ENCODE assay signal across 12 cellular contexts in genomic region chr12:131091976-131092691, GRCh38.
DNase-seq lines count a peak whose midpoint lies in the region; ATAC-seq lines count a peak whose summit lies in the region.
"Had no signal": no experiment of that assay in that cellular context is flagged by ENCODE, and none has a peak within 500 bp of the region (broad histone marks: within the 10 kb centered on the region; RNA-seq: fewer than 3 reads in every experiment).

No MANE protein-coding gene starts in this region.

- peak; percentile 8 for DNase-seq in activated CD4-positive, alpha-beta memory T cell treated with anti-CD3 and anti-CD28 coated beads for 36 hours
- no peak for DNase-seq in activated CD4-positive, alpha-beta memory T cell treated with anti-CD3 and anti-CD28 coated beads, Interleukin-2, amount 10 ng/mL, durations not matched to agents 7 days and 5 days
- peak; percentile 30 for DNase-seq in left ventricle myocardium superior
- DNase-seq in middle frontal gyrus (ENCODE audit: extremely low spot score, low spot score): no peak
- DNase-seq: activated CD4-positive, CD25-positive, alpha-beta regulatory T cell; gastrocnemius medialis; NCI-H1092 treated with DMSO at 0.1 percent for 48 hours; NCI-H226 had no signal

- ATAC-seq in HG02885 (IDR thresholded peaks at IDR 0.05; ENCODE audit: poor library complexity, unreplicated experiment): peak; percentile 16
- no peak for ATAC-seq in left ventricle myocardium superior
- no peak for ATAC-seq in stimulated activated memory B cell treated with anti-CD40 and anti-IgM and Interleukin-4, amounts not matched to agents 10 μg/mL and 1 μg/mL and 100 μg/mL, for 72 hours
- no peak for ATAC-seq in HG03108 (IDR thresholded peaks at IDR 0.05; ENCODE audit: unreplicated experiment)
- no peak for ATAC-seq in HG02852 (IDR thresholded peaks at IDR 0.05; ENCODE audit: unreplicated experiment)
- ATAC-seq: gastrocnemius medialis had no signal

- peaks cover 18% of the 10 kb centered on the region for H3K4me1 Mint-ChIP-seq in activated CD4-positive, alpha-beta memory T cell treated with anti-CD3 and anti-CD28 coated beads for 36 hours (ENCODE audit: low read depth)
- peaks cover 12% of the 10 kb centered on the region for H3K4me1 Mint-ChIP-seq in activated CD4-positive, alpha-beta memory T cell treated with anti-CD3 and anti-CD28 coated beads, Interleukin-2, amount 10 ng/mL, durations not matched to agents 7 days and 5 days
- peaks cover 26% of the 10 kb centered on the region for H3K4me1 Mint-ChIP-seq in stimulated activated memory B cell treated with anti-CD40 and anti-IgM and Interleukin-4, amounts not matched to agents 10 μg/mL and 1 μg/mL and 100 μg/mL, for 72 hours

- POLR2A ChIA-PET in activated CD4-positive, alpha-beta memory T cell treated with anti-CD3 and anti-CD28 coated beads for 36 hours (lab: Charles Lee): no interaction called here
- POLR2A ChIA-PET in activated CD4-positive, alpha-beta memory T cell treated with anti-CD3 and anti-CD28 coated beads, Interleukin-2, amount 10 ng/mL, durations not matched to agents 7 days and 5 days (lab: Charles Lee): no interaction called here

- H3K9me3 Mint-ChIP-seq in activated CD4-positive, alpha-beta memory T cell treated with anti-CD3 and anti-CD28 coated beads for 36 hours: no peaks in the 10 kb centered on the region
- H3K9me3 Mint-ChIP-seq in activated CD4-positive, alpha-beta memory T cell treated with anti-CD3 and anti-CD28 coated beads, Interleukin-2, amount 10 ng/mL, durations not matched to agents 7 days and 5 days: no peaks in the 10 kb centered on the region
- no peaks in the 10 kb centered on the region for H3K9me3 Mint-ChIP-seq in stimulated activated memory B cell treated with anti-CD40 and anti-IgM and Interleukin-4, amounts not matched to agents 10 μg/mL and 1 μg/mL and 100 μg/mL, for 72 hours

- no peaks in the 10 kb centered on the region for H3K36me3 Mint-ChIP-seq in activated CD4-positive, alpha-beta memory T cell treated with anti-CD3 and anti-CD28 coated beads for 36 hours
- no peaks in the 10 kb centered on the region for H3K36me3 Mint-ChIP-seq in activated CD4-positive, alpha-beta memory T cell treated with anti-CD3 and anti-CD28 coated beads, Interleukin-2, amount 10 ng/mL, durations not matched to agents 7 days and 5 days (ENCODE audit: low read depth)
- H3K36me3 Mint-ChIP-seq in stimulated activated memory B cell treated with anti-CD40 and anti-IgM and Interleukin-4, amounts not matched to agents 10 μg/mL and 1 μg/mL and 100 μg/mL, for 72 hours: no peaks in the 10 kb centered on the region

- intact Hi-C loops in activated CD4-positive, alpha-beta memory T cell treated with anti-CD3 and anti-CD28 coated beads for 36 hours (cut with micrococcal nuclease): loop anchor here (1.0 kb wide), 2 partner anchors 20 to 219 kb away; no protein-coding TSS in a partner anchor
- intact Hi-C loops in left ventricle myocardium superior (cut with micrococcal nuclease): no loop called here

- CTCF ChIA-PET in activated CD4-positive, alpha-beta memory T cell treated with anti-CD3 and anti-CD28 coated beads for 36 hours (lab: Charles Lee): interaction anchor here (2.5 kb wide), 1 partner anchor 13 kb away, joined by 14 read pairs; no protein-coding TSS in a partner anchor
- CTCF ChIA-PET in activated CD4-positive, alpha-beta memory T cell treated with anti-CD3 and anti-CD28 coated beads, Interleukin-2, amount 10 ng/mL, durations not matched to agents 7 days and 5 days (lab: Charles Lee): no interaction called here

- H3K27me3 Mint-ChIP-seq in activated CD4-positive, alpha-beta memory T cell treated with anti-CD3 and anti-CD28 coated beads for 36 hours: peaks cover 5% of the 10 kb centered on the region
- no peaks in the 10 kb centered on the region for H3K27me3 Mint-ChIP-seq in activated CD4-positive, alpha-beta memory T cell treated with anti-CD3 and anti-CD28 coated beads, Interleukin-2, amount 10 ng/mL, durations not matched to agents 7 days and 5 days
- H3K27me3 Mint-ChIP-seq in stimulated activated memory B cell treated with anti-CD40 and anti-IgM and Interleukin-4, amounts not matched to agents 10 μg/mL and 1 μg/mL and 100 μg/mL, for 72 hours: peaks cover 22% of the 10 kb centered on the region

- H3K27ac Mint-ChIP-seq in activated CD4-positive, alpha-beta memory T cell treated with anti-CD3 and anti-CD28 coated beads for 36 hours: peak overlapping the region; percentile 69
- H3K27ac Mint-ChIP-seq in activated CD4-positive, alpha-beta memory T cell treated with anti-CD3 and anti-CD28 coated beads, Interleukin-2, amount 10 ng/mL, durations not matched to agents 7 days and 5 days: no peak overlapping the region
- peak overlapping the region; percentile 58 for H3K27ac Mint-ChIP-seq in stimulated activated memory B cell treated with anti-CD40 and anti-IgM and Interleukin-4, amounts not matched to agents 10 μg/mL and 1 μg/mL and 100 μg/mL, for 72 hours

- H3K4me3 Mint-ChIP-seq in activated CD4-positive, alpha-beta memory T cell treated with anti-CD3 and anti-CD28 coated beads for 36 hours: peak overlapping the region; percentile 33
- no peak overlapping the region for H3K4me3 Mint-ChIP-seq in activated CD4-positive, alpha-beta memory T cell treated with anti-CD3 and anti-CD28 coated beads, Interleukin-2, amount 10 ng/mL, durations not matched to agents 7 days and 5 days
- no peak overlapping the region for H3K4me3 Mint-ChIP-seq in stimulated activated memory B cell treated with anti-CD40 and anti-IgM and Interleukin-4, amounts not matched to agents 10 μg/mL and 1 μg/mL and 100 μg/mL, for 72 hours

Comparison
In these comparisons a context has a peak if more than half of its experiments do, and no peak if none do; other contexts are left out.
1. DNase-seq: peak in activated CD4-positive, alpha-beta memory T cell treated with anti-CD3 and anti-CD28 coated beads for 36 hours (single experiment) and left ventricle myocardium superior (single experiment); none in activated CD4-positive, alpha-beta memory T cell treated with anti-CD3 and anti-CD28 coated beads, Interleukin-2, amount 10 ng/mL, durations not matched to agents 7 days and 5 days (single experiment) and middle frontal gyrus (single experiment).